9 cellular contexts compared by ENCODE assay signal in the genomic region with DNA sequence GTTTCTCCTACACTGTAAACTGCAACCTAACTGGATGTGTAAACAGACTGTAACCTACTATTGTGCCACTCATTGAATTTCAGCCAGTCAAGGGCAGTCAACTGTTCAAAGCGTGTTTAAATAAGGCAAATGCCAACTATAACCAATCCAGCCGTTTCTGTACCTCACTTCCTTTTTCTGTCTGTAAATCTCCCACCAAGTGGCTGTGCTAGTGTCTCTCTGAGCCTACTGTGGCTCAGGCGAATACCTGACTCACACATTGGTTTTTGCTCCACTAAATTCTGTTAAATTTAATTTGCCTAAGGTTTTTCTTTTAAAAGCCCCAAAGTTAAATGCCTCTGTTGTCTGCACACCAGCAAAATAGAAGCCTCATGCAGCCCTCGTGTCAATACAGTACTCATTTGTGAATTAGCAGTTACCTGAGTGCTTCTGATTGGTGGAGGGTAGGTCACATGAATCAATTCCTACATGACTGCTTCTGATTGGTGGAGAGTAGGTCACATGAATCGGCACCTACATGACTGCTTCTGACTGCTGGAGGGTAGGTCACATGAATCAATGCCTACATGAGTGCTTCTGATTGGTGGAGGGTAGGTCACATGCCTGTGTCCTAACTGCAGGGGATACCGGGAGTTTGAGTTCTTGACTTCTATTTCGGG. TPM values are rescaled to one million over a fixed set of nuclear protein-coding genes. Genes with fewer than 3 reads are reported as not detected.
DNase-seq lines count a peak whose midpoint lies in the region; ATAC-seq and TF ChIP-seq lines count a peak whose summit lies in the region.
"Had no signal": no experiment of that assay in that cellular context is flagged by ENCODE, and none has a peak within 500 bp of the region (broad histone marks: within the 10 kb centered on the region; RNA-seq: fewer than 3 reads in every experiment).

No MANE protein-coding gene starts in this region.

- no peaks in the 10 kb centered on the region for H3K4me1 ChIP-seq in adrenal gland (replicated peaks in 1 of 2)

- H3K4me3 Mint-ChIP-seq in activated B cell treated with CpG ODN at 0.5 μM for 24 hours: peak overlapping the region; percentile 78
- H3K4me3 Mint-ChIP-seq in naive thymus-derived CD8-positive, alpha-beta T cell: peak overlapping the region; percentile 44 to 80 (median 75)

- peaks cover 79% of the 10 kb centered on the region for H3K4me1 Mint-ChIP-seq in activated B cell treated with CpG ODN at 0.5 μM for 24 hours
- H3K4me1 Mint-ChIP-seq in naive thymus-derived CD8-positive, alpha-beta T cell: peaks cover 38 to 90% (median 83%) of the 10 kb centered on the region in 4 donors

- H3K36me3 ChIP-seq in adrenal gland (replicated peaks in 1 of 2): no peaks in the 10 kb centered on the region

- POLR2A ChIA-PET in activated B cell treated with CpG ODN at 0.5 μM for 24 hours (lab: Charles Lee): interaction anchor here (0.5 to 5.9 kb wide), 14 partner anchors 14 to 51 kb away, joined by 3 to 381 read pairs (median 4); partner anchors contain the start of genes CCR7 and SMARCE1
- POLR2A ChIA-PET in naive thymus-derived CD8-positive, alpha-beta T cell (lab: Charles Lee): interaction anchor here (0.6 to 6.4 kb wide), 18 partner anchors 8 to 1093 kb away, joined by 3 to 197 read pairs (median 10); partner anchors contain the start of genes CCR7 and EIF1

- peaks cover 2% of the 10 kb centered on the region for H3K36me3 Mint-ChIP-seq in activated B cell treated with CpG ODN at 0.5 μM for 24 hours (ENCODE audit: low read depth)
- peaks cover 0 to 2% (median 0%) of the 10 kb centered on the region in 3 donors for H3K36me3 Mint-ChIP-seq in naive thymus-derived CD8-positive, alpha-beta T cell

- peaks cover 5% of the 10 kb centered on the region for H3K9me3 Mint-ChIP-seq in activated B cell treated with CpG ODN at 0.5 μM for 24 hours
- peaks cover 0 to 2% (median 0%) of the 10 kb centered on the region in 9 donors for H3K9me3 Mint-ChIP-seq in naive thymus-derived CD8-positive, alpha-beta T cell

- H3K4me3 ChIP-seq in adrenal gland: no peak overlapping the region

- DNase-seq in NCI-H748 (lab: John Stamatoyannopoulos, UW; ENCODE audit: unreplicated experiment) (peak; percentile 11), NCI-H748 treated with DMSO at 0.1 percent for 48 hours (lab: John Stamatoyannopoulos, UW) (no peak), MV-4-11 (lab: John Stamatoyannopoulos, UW) (peak; percentile 90), activated B cell treated with CpG ODN at 0.5 μM for 24 hours (no peak), adrenal gland (no peak), NCI-H187 (lab: John Stamatoyannopoulos, UW) (no peak), GM03348 (ENCODE audit: low spot score) (no peak)
- DNase-seq in naive thymus-derived CD8-positive, alpha-beta T cell: peak in 5 of 10 donors; percentile 37 to 72 (median 49)

- peak; percentile 56 for ATAC-seq in activated B cell treated with CpG ODN at 0.5 μM for 24 hours (ENCODE audit: low read depth)
- peak; percentile 29 to 34 for ATAC-seq in naive thymus-derived CD8-positive, alpha-beta T cell

- H3K9me3 ChIP-seq in adrenal gland (replicated peaks in 1 of 3): no peaks in the 10 kb centered on the region

- 72 to 79% (median 76%) methylated on average over 7 of the region's 7 CpGs for WGBS in adrenal gland, 4 donors

- TF ChIP-seq POLR2A in adrenal gland (IDR thresholded peaks at IDR 0.05): no peak

- intact Hi-C loops in activated B cell treated with CpG ODN at 0.5 μM for 24 hours (cut with micrococcal nuclease) (loop anchor here (1.0 kb wide), 1 partner anchor 19 kb away; no protein-coding TSS in a partner anchor), adrenal gland (cut with DNase I) (no loop called here)

- CTCF ChIA-PET in activated B cell treated with CpG ODN at 0.5 μM for 24 hours (lab: Charles Lee): interaction anchor here (0.7 to 2.8 kb wide), 4 partner anchors 8 to 36 kb away, joined by 3 to 15 read pairs (median 8); no protein-coding TSS in a partner anchor

- H3K27ac Mint-ChIP-seq in activated B cell treated with CpG ODN at 0.5 μM for 24 hours: peak overlapping the region; percentile 92
- H3K27ac Mint-ChIP-seq in naive thymus-derived CD8-positive, alpha-beta T cell: peak overlapping the region; percentile 95 to 100 (median 100)

- H3K27ac ChIP-seq in adrenal gland: no peak overlapping the region

- H3K27me3 ChIP-seq in adrenal gland: no peaks in the 10 kb centered on the region

- H3K27me3 Mint-ChIP-seq in activated B cell treated with CpG ODN at 0.5 μM for 24 hours: no peaks in the 10 kb centered on the region
- no peaks in the 10 kb centered on the region for H3K27me3 Mint-ChIP-seq in naive thymus-derived CD8-positive, alpha-beta T cell

- TF ChIP-seq CTCF in activated B cell treated with CpG ODN at 0.5 μM for 24 hours (IDR thresholded peaks at IDR 0.05) (no peak), adrenal gland (IDR thresholded peaks at IDR 0.05) (no peak)

RNA-seq across cellular contexts. Expression of gene CCR7, which starts 31.1 kb away (rescaled TPM):
- total RNA-seq in activated B cell treated with CpG ODN at 0.5 μM for 24 hours (572 and 573 TPM in 2 replicates), adrenal gland (1 to 10 TPM in 1 of 8 donors, under 1 TPM in 5, not detected in 2; 0.14 to 1.0 (median 0.49) TPM)
- total RNA-seq in naive thymus-derived CD8-positive, alpha-beta T cell: 100 to 1,000 TPM; 571 to 574 TPM
- 1,000 to 10,000 TPM in 2 of 3 donors, 100 to 1,000 TPM in 1; 897 to 2,008 (median 1,531) TPM for polyA plus RNA-seq in naive thymus-derived CD8-positive, alpha-beta T cell
- under 1 TPM; 0.11 to 0.40 (median 0.30) TPM for polyA plus RNA-seq in adrenal gland
- total RNA-seq: lung microvascular endothelial cell had no signal

RNA-seq across cellular contexts. Expression of gene SMARCE1, which starts 51.2 kb away (rescaled TPM):
- total RNA-seq in activated B cell treated with CpG ODN at 0.5 μM for 24 hours (140 TPM in 2 replicates), adrenal gland (10 to 100 TPM; 55.5 to 91.6 (median 71.2) TPM)
- total RNA-seq in naive thymus-derived CD8-positive, alpha-beta T cell: 100 to 1,000 TPM in 1 of 2 experiments, 10 to 100 TPM in 1; 97.5 to 108 TPM
- 100 to 1,000 TPM; 195 to 229 (median 220) TPM for polyA plus RNA-seq in naive thymus-derived CD8-positive, alpha-beta T cell
- 100 to 1,000 TPM in 1 of 3 donors, 10 to 100 TPM in 2; 60.9 to 128 (median 93.4) TPM for polyA plus RNA-seq in adrenal gland

Comparison
In these comparisons a context has a peak if more than half of its experiments do, and no peak if none do; other contexts are left out.
1. DNase-seq: peak in NCI-H748 (single experiment) and MV-4-11 (single experiment); none in NCI-H748 treated with DMSO at 0.1 percent for 48 hours (single experiment), activated B cell treated with CpG ODN at 0.5 μM for 24 hours (single experiment), adrenal gland (0 of 7), NCI-H187 (0 of 2) and GM03348 (single experiment).
2. RNA of gene CCR7, which starts 31.1 kb away (total RNA-seq): 571 to 574 TPM in naive thymus-derived CD8-positive, alpha-beta T cell and 572 to 573 TPM in activated B cell treated with CpG ODN at 0.5 μM for 24 hours; 0.14 to 1.0 TPM in adrenal gland; every median in the first group is over 100 times any median in the second.